ENCODE assay signal across 19 cellular contexts in the genomic region with DNA sequence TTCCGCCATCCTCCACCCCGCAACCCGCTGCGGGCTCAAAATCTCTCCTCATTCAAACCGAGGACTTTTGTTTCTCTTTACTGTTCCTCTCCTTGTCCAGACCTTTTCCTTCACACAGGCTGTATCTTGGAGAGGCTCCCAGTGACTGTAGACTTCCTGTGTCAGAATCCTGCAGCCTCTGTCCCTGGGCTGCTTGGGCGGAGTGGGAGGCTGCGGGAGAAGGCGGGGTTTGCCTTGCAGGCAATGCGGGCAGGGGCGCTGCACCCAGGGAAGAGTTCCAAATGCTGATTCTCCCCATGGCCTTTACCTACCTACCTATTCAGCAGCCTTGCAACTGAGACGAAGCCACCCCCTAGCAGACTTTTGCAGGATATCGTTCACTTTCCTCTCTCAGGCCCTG.
DNase-seq lines count a peak whose midpoint lies in the region; ATAC-seq lines count a peak whose summit lies in the region.
"Had no signal": no experiment of that assay in that cellular context is flagged by ENCODE, and none has a peak within 500 bp of the region (broad histone marks: within the 10 kb centered on the region; RNA-seq: fewer than 3 reads in every experiment).

No MANE protein-coding gene starts in this region.

- peak overlapping the region; percentile 98 for H3K27ac Mint-ChIP-seq in T-helper 1 cell treated with Interleukin-12 subunit alpha and Interleukin-12 subunit beta and Interleukin-4 antibody, amounts not matched to agents 30 μg/mL and 1 μg/mL, for 36 hours
- H3K27ac Mint-ChIP-seq in T-cell (peak overlapping the region in 1 of 2 donors; percentile 55), memory B cell (peak overlapping the region; percentile 93), immature natural killer cell (peak overlapping the region in 1 of 6 donors; percentile 50)
- H3K27ac Mint-ChIP-seq: CD14-positive monocyte had no signal

- H3K4me1 Mint-ChIP-seq in T-helper 1 cell treated with Interleukin-12 subunit alpha and Interleukin-12 subunit beta and Interleukin-4 antibody, amounts not matched to agents 30 μg/mL and 1 μg/mL, for 36 hours (ENCODE audit: low read depth): peaks cover 49% of the 10 kb centered on the region
- H3K4me1 Mint-ChIP-seq in T-cell (peaks cover 50 to 59% (median 55%) of the 10 kb centered on the region in 3 donors), memory B cell (peaks cover 48% of the 10 kb centered on the region), immature natural killer cell (peaks cover 48 to 56% of the 10 kb centered on the region in 2 donors)

- H3K4me3 Mint-ChIP-seq in T-helper 1 cell treated with Interleukin-12 subunit alpha and Interleukin-12 subunit beta and Interleukin-4 antibody, amounts not matched to agents 30 μg/mL and 1 μg/mL, for 36 hours: peak overlapping the region; percentile 82
- H3K4me3 Mint-ChIP-seq in T-cell (peak overlapping the region in 2 of 3 donors; percentile 55 to 63), memory B cell (peak overlapping the region; percentile 78), immature natural killer cell (peak overlapping the region in 1 of 5 donors; percentile 26)

- peaks cover 21% of the 10 kb centered on the region for H3K36me3 Mint-ChIP-seq in T-helper 1 cell treated with Interleukin-12 subunit alpha and Interleukin-12 subunit beta and Interleukin-4 antibody, amounts not matched to agents 30 μg/mL and 1 μg/mL, for 36 hours (ENCODE audit: low read depth)
- H3K36me3 Mint-ChIP-seq in T-cell (no peaks in the 10 kb centered on the region), memory B cell (peaks cover 2% of the 10 kb centered on the region), immature natural killer cell (peaks cover 0 to 3% (median 0%) of the 10 kb centered on the region in 3 donors)
- H3K36me3 Mint-ChIP-seq: CD14-positive monocyte had no signal

- CTCF ChIA-PET in T-cell (lab: Charles Lee): no interaction called here

- ATAC-seq in T-cell (replicated peaks in 1 of 4) (no peak), memory B cell (ENCODE audit: low read depth) (no peak), GM18498 (IDR thresholded peaks at IDR 0.05; ENCODE audit: unreplicated experiment) (no peak)
- ATAC-seq: HepG2 had no signal

- POLR2A ChIA-PET in T-cell (lab: Charles Lee): no interaction called here

- DNase-seq in T-helper 1 cell (no peak), Daoy (ENCODE audit: low read depth) (peak; percentile 32), T-cell (no peak), memory B cell (ENCODE audit: low spot score in 2 of 2) (no peak), SKM-1 treated with dmso at 0.1 percent for 144 hours (lab: John Stamatoyannopoulos, UW; ENCODE audit: unreplicated experiment) (no peak), immature natural killer cell (no peak)
- DNase-seq: activated CD4-positive, alpha-beta T cell treated with anti-CD3 and anti-CD28 coated beads, Interleukin-2, amount 50 U/mL, for 1 hour; kidney; mammary epithelial cell; NCI-H187 treated with DMSO at 0.1 percent for 48 hours; NCI-H524 treated with DMSO at 0.1 percent for 48 hours; SHP77; T-helper 9 cell; trophoblast cell had no signal

- peaks cover 17% of the 10 kb centered on the region for H3K9me3 Mint-ChIP-seq in T-helper 1 cell treated with Interleukin-12 subunit alpha and Interleukin-12 subunit beta and Interleukin-4 antibody, amounts not matched to agents 30 μg/mL and 1 μg/mL, for 36 hours
- H3K9me3 Mint-ChIP-seq in T-cell (peaks cover 0 to 3% (median 0%) of the 10 kb centered on the region in 3 donors), memory B cell (peaks cover 2% of the 10 kb centered on the region), immature natural killer cell (no peaks in the 10 kb centered on the region)
- H3K9me3 Mint-ChIP-seq: nephron had no signal

- no peaks in the 10 kb centered on the region for H3K27me3 Mint-ChIP-seq in T-helper 1 cell treated with Interleukin-12 subunit alpha and Interleukin-12 subunit beta and Interleukin-4 antibody, amounts not matched to agents 30 μg/mL and 1 μg/mL, for 36 hours (ENCODE audit: low read depth)
- H3K27me3 Mint-ChIP-seq in T-cell: no peaks in the 10 kb centered on the region
- no peaks in the 10 kb centered on the region for H3K27me3 Mint-ChIP-seq in memory B cell
- H3K27me3 Mint-ChIP-seq in immature natural killer cell (ENCODE audit: low read depth in 3 of 3): peaks cover 3 to 7% (median 5%) of the 10 kb centered on the region in 3 donors
